ENCODE assay signal across 8 cellular contexts in the genomic region with DNA sequence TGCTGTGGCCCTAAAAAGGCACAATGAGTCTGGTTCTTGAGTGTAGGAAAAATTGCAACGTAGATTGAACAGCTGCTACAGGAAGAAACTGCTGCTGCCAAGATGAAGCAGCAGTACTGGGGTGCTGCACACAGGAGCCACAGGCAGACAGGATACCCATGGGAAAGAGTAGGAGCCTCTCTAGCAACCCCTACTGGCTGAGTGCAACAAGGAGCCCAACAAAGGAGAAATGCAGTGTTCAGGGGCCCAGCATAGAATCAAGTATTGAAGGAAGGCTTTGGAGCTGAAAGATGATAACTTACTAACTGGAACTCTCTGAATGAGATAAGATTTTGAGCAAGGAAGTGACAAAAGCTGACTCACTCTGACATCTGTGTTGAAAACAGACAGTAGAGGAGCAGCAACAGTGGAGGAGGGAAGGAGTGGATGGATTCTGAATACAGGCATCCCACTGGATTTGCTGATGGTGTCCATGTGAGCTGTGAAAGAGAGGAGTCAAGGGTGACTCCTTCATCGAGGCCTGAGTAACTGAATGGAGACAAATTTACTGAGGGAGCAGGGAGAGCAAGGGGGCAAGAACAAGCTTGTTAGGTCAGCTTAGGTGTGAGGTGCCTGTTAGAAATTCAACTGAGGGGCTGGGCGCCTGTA.
DNase-seq lines count a peak whose midpoint lies in the region; ATAC-seq and TF ChIP-seq lines count a peak whose summit lies in the region.

No MANE protein-coding gene starts in this region.

- H3K36me3 ChIP-seq in ACC112 (ENCODE audit: insufficient read depth, low read length) (no peaks in the 10 kb centered on the region), spleen (no peaks in the 10 kb centered on the region)

- WGBS in spleen, 5 donors: 54 to 64% (median 61%) methylated on average over 3 of the region's 3 CpGs

- H3K79me2 ChIP-seq in ACC112 (ENCODE audit: control insufficient read depth, insufficient read depth, low read length, unreplicated experiment): no peaks in the 10 kb centered on the region

- H3K27ac ChIP-seq in ACC112 (ENCODE audit: low read depth, low read length): peak overlapping the region; percentile 85
- H3K27ac ChIP-seq in foreskin keratinocyte: peak overlapping the region; percentile 82
- peak overlapping the region in 7 of 8 donors; percentile 0 to 79 (median 55) for H3K27ac ChIP-seq in spleen

- no peak overlapping the region for H2AFZ ChIP-seq in ACC112 (ENCODE audit: low read length, unreplicated experiment)

- no peak for TF ChIP-seq POLR2A in spleen (IDR thresholded peaks at IDR 0.05)

- H3K4me1 ChIP-seq in ACC112 (ENCODE audit: control insufficient read depth, insufficient read depth, low read length, unreplicated experiment) (peaks cover 68% of the 10 kb centered on the region), foreskin keratinocyte (peaks cover 30% of the 10 kb centered on the region), spleen (peaks cover 0 to 34% (median 14%) of the 10 kb centered on the region in 6 donors)

- H3K27me3 ChIP-seq in ACC112 (ENCODE audit: insufficient read depth, low read length): no peaks in the 10 kb centered on the region
- no peaks in the 10 kb centered on the region for H3K27me3 ChIP-seq in foreskin keratinocyte
- H3K27me3 ChIP-seq in spleen (replicated peaks in 1 of 7): no peaks in the 10 kb centered on the region

- ATAC-seq in foreskin keratinocyte (peak; percentile 73), HG02588 (IDR thresholded peaks at IDR 0.05; ENCODE audit: unreplicated experiment) (no peak), GM18858 (IDR thresholded peaks at IDR 0.05; ENCODE audit: unreplicated experiment) (no peak)

- peaks cover 0 to 10% (median 3%) of the 10 kb centered on the region in 8 donors for H3K9me3 ChIP-seq in spleen

- H3K4me3 ChIP-seq in ACC112 (ENCODE audit: low read depth, low read length): no peak overlapping the region
- peak overlapping the region in 1 of 8 donors; percentile 17 for H3K4me3 ChIP-seq in spleen

- DNase-seq in GM10266 (ENCODE audit: extremely low spot score): peak; percentile 61
- peak; percentile 89 for DNase-seq in MV-4-11 (lab: John Stamatoyannopoulos, UW)
- peak; percentile 23 for DNase-seq in activated CD4-positive, alpha-beta T cell treated with anti-CD3 and anti-CD28 coated beads, Interleukin-2, amount 50 U/mL, for 1 hour
- DNase-seq in foreskin keratinocyte: peak; percentile 91 to 96
- no peak for DNase-seq in spleen

- intact Hi-C loops in spleen (cut with DNase I; ENCODE audit: low total_unique reads): no loop called here

- TF ChIP-seq CTCF in GM10266 (IDR thresholded peaks at IDR 0.05; ENCODE audit: control insufficient read depth, insufficient read depth, low read depth, missing control alignments) (peak; percentile 65), foreskin keratinocyte (conservative IDR thresholded peaks at IDR 0.05) (peak; percentile 98), spleen (IDR thresholded peaks at IDR 0.05 in 8 of 11, conservative IDR thresholded peaks at IDR 0.05 in 3 of 11) (peak; percentile 14 to 78 (median 63))
